ENCODE assay signal across 16 cellular contexts in the genomic region with DNA sequence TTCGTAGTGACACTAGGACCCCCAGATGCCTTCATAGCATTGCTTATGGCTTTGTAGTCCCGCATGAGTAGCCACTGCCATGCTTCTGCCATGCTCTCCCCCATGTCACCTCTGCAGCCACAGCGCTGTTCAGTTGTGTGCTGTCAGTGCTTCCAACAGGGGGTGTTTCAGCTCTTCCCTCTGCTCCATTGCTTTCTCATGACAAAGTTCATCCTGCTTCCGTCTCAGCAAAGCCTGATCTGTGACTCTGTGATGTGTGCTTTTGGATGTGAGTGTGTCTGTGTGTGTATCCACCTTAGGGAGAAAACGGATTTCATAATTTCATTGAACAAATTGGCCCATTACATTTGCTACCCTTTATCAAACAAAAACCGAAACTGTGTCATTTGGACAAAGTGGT.
DNase-seq lines count a peak whose midpoint lies in the region; ATAC-seq and TF ChIP-seq lines count a peak whose summit lies in the region.
"Had no signal": no experiment of that assay in that cellular context is flagged by ENCODE, and none has a peak within 500 bp of the region (broad histone marks: within the 10 kb centered on the region; RNA-seq: fewer than 3 reads in every experiment).

No MANE protein-coding gene starts in this region.

- H3K27ac ChIP-seq in MM.1S (ENCODE audit: low read length) (no peak overlapping the region), coronary artery (no peak overlapping the region)
- H3K27ac ChIP-seq: BLaER1, gastrocnemius medialis, RWPE1, upper lobe of right lung had no signal

- H3K4me1 Mint-ChIP-seq in effector memory CD8-positive, alpha-beta T cell (ENCODE audit: low read depth in 2 of 2): peaks cover 20 to 26% of the 10 kb centered on the region in 2 donors
- H3K4me1 Mint-ChIP-seq in nephron progenitor cell: peaks cover 7% of the 10 kb centered on the region

- no peaks in the 10 kb centered on the region for H3K27me3 ChIP-seq in MM.1S (replicated peaks; ENCODE audit: insufficient read depth, low read length)
- H3K27me3 ChIP-seq: BLaER1, gastrocnemius medialis, upper lobe of right lung had no signal

- no peak overlapping the region for H2AFZ ChIP-seq in MM.1S (ENCODE audit: low read length)

- H3K4me2 ChIP-seq in MM.1S (ENCODE audit: low read depth, low read length): peak overlapping the region; percentile 70; the same call in 1 of the 2 replicates

- peak overlapping the region; percentile 65 to 83 for H3K27ac Mint-ChIP-seq in effector memory CD8-positive, alpha-beta T cell
- peak overlapping the region; percentile 60 for H3K27ac Mint-ChIP-seq in nephron progenitor cell

- peaks cover 40% of the 10 kb centered on the region for H3K4me1 ChIP-seq in MM.1S (ENCODE audit: low read length)
- H3K4me1 ChIP-seq: upper lobe of right lung had no signal

- H3K9me3 Mint-ChIP-seq in effector memory CD8-positive, alpha-beta T cell: no peaks in the 10 kb centered on the region
- H3K9me3 Mint-ChIP-seq in nephron progenitor cell: no peaks in the 10 kb centered on the region

- H3K9me3 ChIP-seq in MM.1S (replicated peaks; ENCODE audit: insufficient read depth, low read length): no peaks in the 10 kb centered on the region
- H3K9me3 ChIP-seq: BLaER1, gastrocnemius medialis, upper lobe of right lung had no signal

- DNase-seq in MM.1S (no peak), nephron progenitor cell (peak; percentile 15), coronary artery (ENCODE audit: low spot score) (no peak), pons (ENCODE audit: low spot score) (no peak)
- no peak for DNase-seq in effector memory CD8-positive, alpha-beta T cell
- DNase-seq: activated CD4-positive, CD25-positive, alpha-beta regulatory T cell treated with anti-CD3 and anti-CD28 coated beads, Interleukin-2, amount 50 U/mL, for 72 hours; central memory CD4-positive, alpha-beta T cell; DMS153; gastrocnemius medialis; NCI-H524; T-helper 1 cell; upper lobe of right lung had no signal

- H3K9me2 ChIP-seq in MM.1S (replicated peaks; ENCODE audit: insufficient read depth, low read length): no peaks in the 10 kb centered on the region

- peaks cover 6% of the 10 kb centered on the region; the same call in 1 of the 2 replicates for H3K36me3 ChIP-seq in MM.1S (replicated peaks; ENCODE audit: insufficient read depth, low read length)

- H4K20me1 ChIP-seq in MM.1S (ENCODE audit: insufficient read depth, low read length): no peaks in the 10 kb centered on the region
- H4K20me1 ChIP-seq: BLaER1 had no signal

- TF ChIP-seq CTCF in GM12874 (IDR thresholded peaks at IDR 0.05; ENCODE audit: insufficient read depth, low read depth, low read length) (peak; percentile 40), MM.1S (IDR thresholded peaks at IDR 0.05; ENCODE audit: low read length) (no peak), nephron progenitor cell (IDR thresholded peaks at IDR 0.05) (no peak), coronary artery (IDR thresholded peaks at IDR 0.05) (no peak)

- peaks cover 36% of the 10 kb centered on the region for H3K36me3 Mint-ChIP-seq in effector memory CD8-positive, alpha-beta T cell (ENCODE audit: insufficient read depth)
- H3K36me3 Mint-ChIP-seq in nephron progenitor cell (ENCODE audit: low read depth): peaks cover 41% of the 10 kb centered on the region

- H3F3A ChIP-seq in MM.1S (ENCODE audit: insufficient read depth, low read length): peaks cover 21% of the 10 kb centered on the region

- H3K4me3 Mint-ChIP-seq in effector memory CD8-positive, alpha-beta T cell: no peak overlapping the region
- H3K4me3 Mint-ChIP-seq in nephron progenitor cell: no peak overlapping the region

- no peaks in the 10 kb centered on the region for H3K27me3 Mint-ChIP-seq in effector memory CD8-positive, alpha-beta T cell
- H3K27me3 Mint-ChIP-seq in nephron progenitor cell (ENCODE audit: low read depth, poor library complexity): no peaks in the 10 kb centered on the region

- no peaks in the 10 kb centered on the region for H3K79me2 ChIP-seq in MM.1S (ENCODE audit: low read length)

- H3K4me3 ChIP-seq in MM.1S (ENCODE audit: low read length) (no peak overlapping the region), coronary artery (no peak overlapping the region)
- H3K4me3 ChIP-seq: BLaER1, gastrocnemius medialis, upper lobe of right lung had no signal

- no peak overlapping the region for H3K9ac ChIP-seq in MM.1S (ENCODE audit: low read length)
- H3K9ac ChIP-seq: BLaER1 had no signal

- ATAC-seq in effector memory CD8-positive, alpha-beta T cell (replicated peaks): no peak
- ATAC-seq in HG03520 (IDR thresholded peaks at IDR 0.05; ENCODE audit: unreplicated experiment): no peak
- ATAC-seq: gastrocnemius medialis, upper lobe of right lung had no signal
